Comparison of ENCODE assay signal across 20 cellular contexts in genomic region chr3:65348596-65348995, GRCh38.
DNase-seq lines count a peak whose midpoint lies in the region; ATAC-seq and TF ChIP-seq lines count a peak whose summit lies in the region.
"Had no signal": no experiment of that assay in that cellular context is flagged by ENCODE, and none has a peak within 500 bp of the region (broad histone marks: within the 10 kb centered on the region; RNA-seq: fewer than 3 reads in every experiment).

No MANE protein-coding gene starts in this region.

- peaks cover 9% of the 10 kb centered on the region for H3K4me1 ChIP-seq in SJSA1 (replicated peaks)
- H3K4me1 ChIP-seq in fibroblast of lung (ENCODE audit: control insufficient read depth, extremely low read depth, insufficient read depth, low read length): no peaks in the 10 kb centered on the region
- no peaks in the 10 kb centered on the region for H3K4me1 ChIP-seq in mammary epithelial cell (ENCODE audit: insufficient read depth, low read length)
- H3K4me1 ChIP-seq in ovary (ENCODE audit: insufficient read depth): peaks cover 2% of the 10 kb centered on the region
- H3K4me1 ChIP-seq: spleen had no signal

- BruUV-seq in mammary epithelial cell (replicated peaks; lab: Mats Ljungman, UMichigan): no TSS peak

- no peak for TF ChIP-seq CTCF in fibroblast of lung (conservative IDR thresholded peaks at IDR 0.05 in 1 of 2, IDR thresholded peaks at IDR 0.05 in 1 of 2; ENCODE audit: low read depth in 1 of 2, low read length in 2 of 2)
- no peak for TF ChIP-seq CTCF in mammary epithelial cell (conservative IDR thresholded peaks at IDR 0.05 in 1 of 2, IDR thresholded peaks at IDR 0.05 in 1 of 2; ENCODE audit: extremely low read depth in 1 of 2, insufficient read depth in 1 of 2, low read depth in 1 of 2, low read length in 2 of 2)
- no peak for TF ChIP-seq CTCF in ovary (IDR thresholded peaks at IDR 0.05)

- H3K79me2 ChIP-seq in fibroblast of lung (ENCODE audit: control insufficient read depth, insufficient read depth, low read length) (no peaks in the 10 kb centered on the region), mammary epithelial cell (ENCODE audit: insufficient read depth, low read length) (no peaks in the 10 kb centered on the region)

- H3K27ac ChIP-seq in SJSA1 (no peak overlapping the region), fibroblast of lung (ENCODE audit: insufficient read depth, low read length) (no peak overlapping the region), mammary epithelial cell (ENCODE audit: insufficient read depth, low read depth, low read length) (no peak overlapping the region), ovary (no peak overlapping the region)
- H3K27ac ChIP-seq: spleen had no signal

- no peak for TF ChIP-seq EP300 in ovary (IDR thresholded peaks at IDR 0.05)

- H3K9ac ChIP-seq in fibroblast of lung (ENCODE audit: insufficient read depth, low read length) (no peak overlapping the region), mammary epithelial cell (ENCODE audit: insufficient read depth, low read length) (no peak overlapping the region)

- no peak for TF ChIP-seq POLR2A in ovary (IDR thresholded peaks at IDR 0.05)

- H3K27me3 ChIP-seq in SJSA1 (replicated peaks): peaks cover 37% of the 10 kb centered on the region
- H3K27me3 ChIP-seq in fibroblast of lung (ENCODE audit: control insufficient read depth, insufficient read depth, low read length): no peaks in the 10 kb centered on the region
- H3K27me3 ChIP-seq in mammary epithelial cell (ENCODE audit: insufficient read depth, low read length): no peaks in the 10 kb centered on the region
- no peaks in the 10 kb centered on the region for H3K27me3 ChIP-seq in ovary
- H3K27me3 ChIP-seq: spleen had no signal

- H3K4me3 ChIP-seq in SJSA1 (no peak overlapping the region), fibroblast of lung (replicated peaks in 1 of 4; ENCODE audit: control extremely low read depth in 1 of 4, insufficient read depth in 1 of 4, low read depth in 3 of 4, low read length in 4 of 4) (no peak overlapping the region), mammary epithelial cell (replicated peaks in 1 of 3; ENCODE audit: insufficient read depth in 1 of 3, low read depth in 2 of 3, low read length in 3 of 3) (no peak overlapping the region), ovary (no peak overlapping the region)
- H3K4me3 ChIP-seq: spleen had no signal

- H3K36me3 ChIP-seq in SJSA1 (no peaks in the 10 kb centered on the region), fibroblast of lung (ENCODE audit: control insufficient read depth, insufficient read depth, low read length) (no peaks in the 10 kb centered on the region), mammary epithelial cell (ENCODE audit: insufficient read depth, low read length) (no peaks in the 10 kb centered on the region), ovary (no peaks in the 10 kb centered on the region)
- H3K36me3 ChIP-seq: spleen had no signal

- DNase-seq in GM03348 (ENCODE audit: low spot score) (peak; percentile 61), SJSA1 (ENCODE audit: low read depth in 1 of 2, low spot score in 2 of 2) (peak; percentile 47 to 74), fibroblast of lung (ENCODE audit: low read depth in 2 of 2) (peak; percentile 39 to 67), sciatic nerve (ENCODE audit: low spot score) (no peak), SHP77 treated with DMSO at 0.1 percent for 48 hours (lab: John Stamatoyannopoulos, UW) (no peak), mammary epithelial cell (no peak), ovary (no peak), NCI-H146 treated with DMSO at 0.1 percent for 48 hours (lab: John Stamatoyannopoulos, UW; ENCODE audit: unreplicated experiment) (no peak)
- DNase-seq: activated CD4-positive, alpha-beta memory T cell treated with anti-CD3 and anti-CD28 coated beads, Interleukin-2, amount 10 ng/mL, durations not matched to agents 7 days and 5 days; activated T-cell treated with anti-CD3 and anti-CD28 coated beads, Interleukin-2, amount 50 U/mL, for 24 hours; DMS153; hippocampal formation; kidney; mesendoderm; NCI-H2029; NCI-H446; spleen; T-cell had no signal

- H3K4me2 ChIP-seq in fibroblast of lung (ENCODE audit: extremely low read depth, insufficient read depth, low read length): no peak overlapping the region
- H3K4me2 ChIP-seq in mammary epithelial cell (ENCODE audit: insufficient read depth, low read depth, low read length): no peak overlapping the region

- H2AFZ ChIP-seq in fibroblast of lung (ENCODE audit: low read length) (no peak overlapping the region), mammary epithelial cell (ENCODE audit: low read depth, low read length) (no peak overlapping the region)

- dilution Hi-C loops in mammary epithelial cell (cut with HindIII; ENCODE audit: low sequenced_read_pairs): no loop called here

- H4K20me1 ChIP-seq in fibroblast of lung (ENCODE audit: control insufficient read depth, extremely low read depth, insufficient read depth, low read length) (no peaks in the 10 kb centered on the region), mammary epithelial cell (ENCODE audit: insufficient read depth, low read length) (peaks cover 2% of the 10 kb centered on the region)

- CTCF ChIA-PET in mammary epithelial cell (lab: Charles Lee; ENCODE audit: low non-redundant PET): no interaction called here

- in situ Hi-C loops in mammary epithelial cell (cut with MboI; ENCODE audit: low sequenced_read_pairs in 2 of 2): loop anchor here in 1 of 2 donors (10.0 kb wide), 1 partner anchor 386 kb away; no protein-coding TSS in a partner anchor

- ATAC-seq in sciatic nerve: peak; percentile 9
- ATAC-seq: activated naive CD4-positive, alpha-beta T cell treated with anti-CD3 and anti-CD28 coated beads, Interleukin-2, amount 50 U/mL, for 72 hours; esophagus mucosa; T-cell had no signal

- H3K9me3 ChIP-seq in SJSA1 (replicated peaks) (no peaks in the 10 kb centered on the region), fibroblast of lung (ENCODE audit: control insufficient read depth, insufficient read depth, low read depth, low read length) (no peaks in the 10 kb centered on the region), mammary epithelial cell (replicated peaks; ENCODE audit: insufficient read depth, low read length) (no peaks in the 10 kb centered on the region), ovary (no peaks in the 10 kb centered on the region)
- H3K9me3 ChIP-seq: spleen had no signal

- WGBS in mammary epithelial cell (ENCODE audit: low coverage, missing lambda C conversion rate): 87% methylated on average over 3 of the region's 3 CpGs
- 37 to 40% (median 38%) methylated on average over 3 of the region's 3 CpGs for WGBS in ovary, 3 donors

- intact Hi-C loops in sciatic nerve (cut with DNase I) (no loop called here), mammary epithelial cell (cut with micrococcal nuclease) (loop anchor here (10.0 kb wide), 1 partner anchor 814 kb away; no protein-coding TSS in a partner anchor), ovary (cut with DNase I) (no loop called here)

Comparison
In these comparisons a context has a peak if more than half of its experiments do, and no peak if none do; other contexts are left out.
1. DNase-seq: peak in GM03348 (single experiment), SJSA1 (2 of 2) and fibroblast of lung (2 of 2); none in sciatic nerve (single experiment), SHP77 treated with DMSO at 0.1 percent for 48 hours (single experiment), mammary epithelial cell (single experiment), ovary (0 of 5) and NCI-H146 treated with DMSO at 0.1 percent for 48 hours (single experiment).